Comparison of ENCODE assay signal across 16 cellular contexts in the genomic region with DNA sequence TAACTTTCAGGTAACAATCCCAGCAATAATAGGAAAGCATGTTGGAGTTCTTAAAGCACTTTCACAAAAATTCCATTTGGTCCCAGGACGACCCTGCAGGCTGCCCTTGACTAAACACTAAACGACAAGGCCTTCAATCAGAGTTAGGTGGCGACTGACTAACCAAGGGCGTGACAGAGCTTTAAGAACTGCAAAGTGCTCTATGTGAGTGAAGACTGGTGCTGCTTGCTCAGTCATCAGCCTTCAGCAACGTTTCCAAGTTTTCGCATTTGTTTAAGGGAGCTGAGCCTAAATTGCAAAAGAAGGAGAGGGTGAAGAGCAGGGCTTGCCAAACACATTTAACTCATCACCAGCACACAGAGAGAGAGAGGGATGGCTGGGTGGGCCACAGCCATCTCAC.
"Had no signal": no experiment of that assay in that cellular context is flagged by ENCODE, and none has a peak within 500 bp of the region (broad histone marks: within the 10 kb centered on the region; RNA-seq: fewer than 3 reads in every experiment).

No MANE protein-coding gene starts in this region.

- H3K27me3 Mint-ChIP-seq: stimulated activated memory B cell treated with anti-CD40 and anti-IgM and Interleukin-4, amounts not matched to agents 10 μg/mL and 1 μg/mL and 100 μg/mL, for 72 hours had no signal

- H3K9me3 ChIP-seq: heart left ventricle, tibial nerve had no signal

- H3K9ac ChIP-seq: parathyroid adenoma had no signal

- H3K27ac ChIP-seq: coronary artery, heart left ventricle, parathyroid adenoma, SK-N-MC, tibial nerve, VCaP had no signal

- H3K36me3 Mint-ChIP-seq: naive B cell; stimulated activated memory B cell treated with anti-CD40 and anti-IgM and Interleukin-4, amounts not matched to agents 10 μg/mL and 1 μg/mL and 100 μg/mL, for 72 hours; T-cell had no signal

- H3K4me1 Mint-ChIP-seq: activated CD4-positive, alpha-beta T cell treated with anti-CD3 and anti-CD28 coated beads for 36 hours; naive B cell; stimulated activated memory B cell treated with anti-CD40 and anti-IgM and Interleukin-4, amounts not matched to agents 10 μg/mL and 1 μg/mL and 100 μg/mL, for 72 hours; T-cell had no signal

- H3K4me1 ChIP-seq: heart left ventricle, parathyroid adenoma had no signal

- H2AFZ ChIP-seq: parathyroid adenoma had no signal

- H3K4me3 ChIP-seq: coronary artery, heart left ventricle, SK-N-MC, tibial nerve had no signal

- H3K4me3 Mint-ChIP-seq: activated CD4-positive, alpha-beta T cell treated with anti-CD3 and anti-CD28 coated beads for 36 hours; activated CD8-positive, alpha-beta T cell treated with anti-CD3 and anti-CD28 coated beads, Interleukin-2, amount 10 ng/mL, durations not matched to agents 7 days and 5 days; activated naive CD4-positive, alpha-beta T cell treated with anti-CD3 and anti-CD28 coated beads for 36 hours; naive B cell; stimulated activated memory B cell treated with anti-CD40 and anti-IgM and Interleukin-4, amounts not matched to agents 10 μg/mL and 1 μg/mL and 100 μg/mL, for 72 hours; T-cell had no signal

- ATAC-seq: activated CD4-positive, alpha-beta T cell treated with anti-CD3 and anti-CD28 coated beads for 36 hours; activated CD8-positive, alpha-beta T cell treated with anti-CD3 and anti-CD28 coated beads, Interleukin-2, amount 10 ng/mL, durations not matched to agents 7 days and 5 days; heart left ventricle; stimulated activated memory B cell treated with anti-CD40 and anti-IgM and Interleukin-4, amounts not matched to agents 10 μg/mL and 1 μg/mL and 100 μg/mL, for 72 hours; T-cell had no signal

- H3K9me3 Mint-ChIP-seq: activated naive CD4-positive, alpha-beta T cell treated with anti-CD3 and anti-CD28 coated beads for 36 hours; stimulated activated memory B cell treated with anti-CD40 and anti-IgM and Interleukin-4, amounts not matched to agents 10 μg/mL and 1 μg/mL and 100 μg/mL, for 72 hours; T-cell had no signal

- H3K79me2 ChIP-seq: parathyroid adenoma had no signal

- DNase-seq: activated CD4-positive, alpha-beta T cell treated with anti-CD3 and anti-CD28 coated beads for 36 hours; activated CD8-positive, alpha-beta T cell treated with anti-CD3 and anti-CD28 coated beads, Interleukin-2, amount 10 ng/mL, durations not matched to agents 7 days and 5 days; activated naive CD4-positive, alpha-beta T cell treated with anti-CD3 and anti-CD28 coated beads for 36 hours; effector CD4-positive, alpha-beta T cell; heart left ventricle; naive B cell; small intestine; T-cell; T1000 had no signal

- H3K36me3 ChIP-seq: heart left ventricle, tibial nerve had no signal

- H3K27ac Mint-ChIP-seq: activated CD4-positive, alpha-beta T cell treated with anti-CD3 and anti-CD28 coated beads for 36 hours; activated CD8-positive, alpha-beta T cell treated with anti-CD3 and anti-CD28 coated beads, Interleukin-2, amount 10 ng/mL, durations not matched to agents 7 days and 5 days; activated naive CD4-positive, alpha-beta T cell treated with anti-CD3 and anti-CD28 coated beads for 36 hours; stimulated activated memory B cell treated with anti-CD40 and anti-IgM and Interleukin-4, amounts not matched to agents 10 μg/mL and 1 μg/mL and 100 μg/mL, for 72 hours; T-cell had no signal

- FAIRE-seq: keratinocyte, small intestine had no signal

- H3K27me3 ChIP-seq: heart left ventricle, tibial nerve had no signal
